ENCODE assay signal across 12 cellular contexts in genomic region chrX:71992711-71993110, GRCh38.
DNase-seq lines count a peak whose midpoint lies in the region; ATAC-seq, FAIRE-seq and TF ChIP-seq lines count a peak whose summit lies in the region.
"Had no signal": no experiment of that assay in that cellular context is flagged by ENCODE, and none has a peak within 500 bp of the region (broad histone marks: within the 10 kb centered on the region; RNA-seq: fewer than 3 reads in every experiment).

No MANE protein-coding gene starts in this region.

- H3K27ac Mint-ChIP-seq in activated CD4-positive, alpha-beta memory T cell treated with anti-CD3 and anti-CD28 coated beads, Interleukin-2, amount 10 ng/mL, durations not matched to agents 7 days and 5 days, result peak overlapping the region; percentile 83
- H3K27ac Mint-ChIP-seq in HFFc6, result no peak overlapping the region
- H3K27ac Mint-ChIP-seq: IgD-negative memory B cell, mesothelial cell of epicardium had no signal

- no peak overlapping the region for H4K91ac ChIP-seq in H1 (replicated peaks; ENCODE audit: insufficient read length, low read length)

- H4K5ac ChIP-seq in H1 (ENCODE audit: insufficient read length, low read depth, low read length), result no peak overlapping the region

- DNase-seq in activated CD4-positive, alpha-beta memory T cell treated with anti-CD3 and anti-CD28 coated beads, Interleukin-2, amount 10 ng/mL, durations not matched to agents 7 days and 5 days, result peak; percentile 70
- no peak for DNase-seq in H1 (ENCODE audit: low read depth in 1 of 2, low spot score in 2 of 2)
- DNase-seq in stimulated activated CD8-positive, alpha-beta memory T cell treated with anti-CD3 and anti-CD28 coated beads, Interleukin-4, amount 100 ng/mL, for 24 hours (ENCODE audit: low read depth), result peak; percentile 16
- DNase-seq in Karpas-422, result no peak
- DNase-seq in HFFc6, result no peak
- DNase-seq in ureter (ENCODE audit: low spot score), result no peak
- DNase-seq in hippocampal formation (lab: John Stamatoyannopoulos, UW), result no peak
- DNase-seq: heart right ventricle, NCI-H2171 had no signal

- H3K23me2 ChIP-seq in H1 (ENCODE audit: low read depth, low read length), result no peaks in the 10 kb centered on the region

- no peak overlapping the region for H3K4me2 ChIP-seq in H1 (ENCODE audit: insufficient read depth in 1 of 2, low read depth in 2 of 2, low read length in 2 of 2)
- H3K4me2 ChIP-seq in Karpas-422 (ENCODE audit: low read depth, low read length, poor library complexity, severe bottlenecking), result no peak overlapping the region

- H3K4me1 ChIP-seq in H1 (replicated peaks in 1 of 4; ENCODE audit: control insufficient read depth in 3 of 4, insufficient read depth in 4 of 4, low read length in 3 of 4), result peaks cover 4 to 16% (median 13%) of the 10 kb centered on the region in 4 experiments; a peak in 6 of 7 replicates
- H3K4me1 ChIP-seq in Karpas-422 (ENCODE audit: low read length), result no peaks in the 10 kb centered on the region

- no peak overlapping the region for H2BK5ac ChIP-seq in H1 (ENCODE audit: low read depth, low read length)

- TF ChIP-seq EP300 in H1 (IDR thresholded peaks at IDR 0.05; ENCODE audit: borderline replicate concordance in 1 of 2, low read depth in 2 of 2, low read length in 2 of 2), result no peak

- WGBS in H1 (ENCODE audit: extremely low coverage in 1 of 2, insufficient coverage in 1 of 2, insufficient read length in 1 of 2, insufficient replicate concordance in 2 of 2, low coverage in 1 of 2, low lambda C conversion rate in 2 of 2, missing lambda C conversion rate in 1 of 2), 2 experiments, result 87% methylated on average over 8 of the region's 8 CpGs; no CpG with 5 or more reads in 1 of the 2 experiments

- ATAC-seq in HG03175 (IDR thresholded peaks at IDR 0.05; ENCODE audit: unreplicated experiment), result peak; percentile 57
- ATAC-seq: heart right ventricle had no signal

- H2BK12ac ChIP-seq in H1 (ENCODE audit: low read depth, low read length), result 0 out of 2 replicates have a peak overlapping the region, but pooled peaks have one; percentile 50

- POLR2A ChIA-PET in activated CD4-positive, alpha-beta memory T cell treated with anti-CD3 and anti-CD28 coated beads, Interleukin-2, amount 10 ng/mL, durations not matched to agents 7 days and 5 days (lab: Charles Lee), result interaction anchor here (0.7 to 1.3 kb wide), 2 partner anchors 108 to 188 kb away, joined by 3 to 5 read pairs; partner anchors contain the start of gene PIN4
- POLR2A ChIA-PET in H1 (lab: Charles Lee; ENCODE audit: partially characterized antibody), result interaction anchor here (0.5 kb wide), 1 partner anchor 21 kb away, joined by 3 read pairs; no protein-coding TSS in a partner anchor

- peaks cover 3 to 13% of the 10 kb centered on the region in 2 experiments for H4K20me1 ChIP-seq in H1 (replicated peaks in 1 of 2; ENCODE audit: control insufficient read depth in 1 of 2, insufficient read depth in 2 of 2, low read length in 2 of 2)
- H4K20me1 ChIP-seq in Karpas-422 (ENCODE audit: insufficient read depth, low read depth, low read length), result no peaks in the 10 kb centered on the region

- H3K79me1 ChIP-seq in H1 (ENCODE audit: low read depth, low read length), result no peaks in the 10 kb centered on the region; the same call in 1 of the 2 replicates

- H3K56ac ChIP-seq in H1 (replicated peaks; ENCODE audit: insufficient read length, low read depth, low read length), result no peak overlapping the region

- H4K8ac ChIP-seq in H1 (ENCODE audit: extremely low read depth, insufficient read depth, low read length), result no peak overlapping the region

- no peak overlapping the region for H3K4ac ChIP-seq in H1 (replicated peaks; ENCODE audit: insufficient read length, low read depth, low read length)

- no peaks in the 10 kb centered on the region for H3K36me3 Mint-ChIP-seq in activated CD4-positive, alpha-beta memory T cell treated with anti-CD3 and anti-CD28 coated beads, Interleukin-2, amount 10 ng/mL, durations not matched to agents 7 days and 5 days (ENCODE audit: low read depth)
- H3K36me3 Mint-ChIP-seq in HFFc6 (ENCODE audit: low read depth), result no peaks in the 10 kb centered on the region
- H3K36me3 Mint-ChIP-seq: IgD-negative memory B cell, mesothelial cell of epicardium had no signal

- H3K9ac ChIP-seq in H1 (replicated peaks in 1 of 4; ENCODE audit: extremely low read depth in 1 of 4, low read depth in 3 of 4, low read length in 3 of 4) (no peak overlapping the region), Karpas-422 (ENCODE audit: low read length) (no peak overlapping the region)

- H3K27me3 Mint-ChIP-seq in activated CD4-positive, alpha-beta memory T cell treated with anti-CD3 and anti-CD28 coated beads, Interleukin-2, amount 10 ng/mL, durations not matched to agents 7 days and 5 days, result peaks cover 2% of the 10 kb centered on the region
- H3K27me3 Mint-ChIP-seq in HFFc6 (ENCODE audit: insufficient read depth), result peaks cover 12% of the 10 kb centered on the region

- TF ChIP-seq RAD21 in H1 (IDR thresholded peaks at IDR 0.05 in 1 of 2, conservative IDR thresholded peaks at IDR 0.05 in 1 of 2; ENCODE audit: low read depth in 2 of 2, low read length in 2 of 2), result no peak

- no peak overlapping the region for H3K4me3 ChIP-seq in H1 (ENCODE audit: extremely low read depth in 1 of 4, insufficient read depth in 2 of 4, low read depth in 3 of 4, low read length in 4 of 4)
- no peak overlapping the region for H3K4me3 ChIP-seq in Karpas-422 (ENCODE audit: low read length)
- H3K4me3 ChIP-seq: heart right ventricle had no signal

- peak overlapping the region; percentile 32; the same call in 1 of the 2 replicates for H2BK20ac ChIP-seq in H1 (ENCODE audit: low read length)

- peaks cover 23% of the 10 kb centered on the region for H3K4me1 Mint-ChIP-seq in activated CD4-positive, alpha-beta memory T cell treated with anti-CD3 and anti-CD28 coated beads, Interleukin-2, amount 10 ng/mL, durations not matched to agents 7 days and 5 days
- peaks cover 33% of the 10 kb centered on the region for H3K4me1 Mint-ChIP-seq in HFFc6 (ENCODE audit: low read depth)
- H3K4me1 Mint-ChIP-seq: IgD-negative memory B cell had no signal

- CTCF ChIA-PET in activated CD4-positive, alpha-beta memory T cell treated with anti-CD3 and anti-CD28 coated beads, Interleukin-2, amount 10 ng/mL, durations not matched to agents 7 days and 5 days (lab: Charles Lee), result no interaction called here
- CTCF ChIA-PET in H1 (lab: Charles Lee; ENCODE audit: partially characterized antibody), result interaction anchor here (1.0 to 1.1 kb wide), 2 partner anchors 39 to 81 kb away, joined by 3 read pairs; no protein-coding TSS in a partner anchor

- H3K36me3 ChIP-seq in H1 (ENCODE audit: control insufficient read depth in 2 of 4, insufficient read depth in 4 of 4, low read length in 3 of 4) (no peaks in the 10 kb centered on the region), Karpas-422 (ENCODE audit: insufficient read depth, low read length) (no peaks in the 10 kb centered on the region)
- H3K36me3 ChIP-seq: heart right ventricle had no signal

- H3K79me2 ChIP-seq in H1 (ENCODE audit: control insufficient read depth in 1 of 2, insufficient read depth in 2 of 2, low read length in 2 of 2) (peaks cover 0 to 7% of the 10 kb centered on the region in 2 experiments; a peak in 1 of 4 replicates), Karpas-422 (ENCODE audit: low read length) (no peaks in the 10 kb centered on the region)

- 0 out of 2 replicates have a peak overlapping the region, but pooled peaks have one; percentile 16 for H2BK15ac ChIP-seq in H1 (ENCODE audit: low read length)

- H3K9me3 Mint-ChIP-seq in activated CD4-positive, alpha-beta memory T cell treated with anti-CD3 and anti-CD28 coated beads, Interleukin-2, amount 10 ng/mL, durations not matched to agents 7 days and 5 days, result no peaks in the 10 kb centered on the region
- H3K9me3 Mint-ChIP-seq in HFFc6, result no peaks in the 10 kb centered on the region
- H3K9me3 Mint-ChIP-seq: IgD-negative memory B cell had no signal

- FAIRE-seq in H1 (lab: Jason Lieb, UNC), result no peak

- H3K9me3 ChIP-seq in H1 (ENCODE audit: insufficient read depth in 2 of 2, low read depth in 1 of 2, low read length in 1 of 2) (no peaks in the 10 kb centered on the region), Karpas-422 (ENCODE audit: low read length) (no peaks in the 10 kb centered on the region)
- H3K9me3 ChIP-seq: heart right ventricle had no signal

- H3K23ac ChIP-seq in H1 (ENCODE audit: insufficient read length), result no peak overlapping the region

- H2AFZ ChIP-seq in H1 (ENCODE audit: low read length) (no peak overlapping the region), Karpas-422 (ENCODE audit: low read length) (no peak overlapping the region)

- no peak for TF ChIP-seq POLR2A in H1 (IDR thresholded peaks at IDR 0.05; ENCODE audit: control extremely low read depth in 1 of 2, low read depth in 2 of 2, low read length in 2 of 2)

- H3K27ac ChIP-seq in H1 (ENCODE audit: low read depth, low read length), result no peak overlapping the region
- H3K27ac ChIP-seq in Karpas-422 (ENCODE audit: low read length), result no peak overlapping the region

- no peaks in the 10 kb centered on the region for H3K27me3 ChIP-seq in H1 (replicated peaks in 1 of 4; ENCODE audit: control insufficient read depth in 3 of 4, extremely low read depth in 1 of 4, insufficient read depth in 3 of 4, low read length in 3 of 4)
- H3K27me3 ChIP-seq in Karpas-422 (ENCODE audit: low read length), result no peaks in the 10 kb centered on the region

- H3K14ac ChIP-seq in H1 (ENCODE audit: insufficient read length), result no peak overlapping the region

- no peak for TF ChIP-seq CTCF in H1 (IDR thresholded peaks at IDR 0.05; ENCODE audit: control extremely low read depth in 1 of 3, insufficient read depth in 1 of 3, low read depth in 1 of 3, low read length in 3 of 3)
- no peak for TF ChIP-seq CTCF in HFFc6 (IDR thresholded peaks at IDR 0.05)

- no peak overlapping the region for H2BK120ac ChIP-seq in H1 (replicated peaks; ENCODE audit: low read depth, low read length)

- H3K4me3 Mint-ChIP-seq in activated CD4-positive, alpha-beta memory T cell treated with anti-CD3 and anti-CD28 coated beads, Interleukin-2, amount 10 ng/mL, durations not matched to agents 7 days and 5 days, result no peak overlapping the region
- no peak overlapping the region for H3K4me3 Mint-ChIP-seq in HFFc6
- H3K4me3 Mint-ChIP-seq: IgD-negative memory B cell, mesothelial cell of epicardium had no signal

- H3K18ac ChIP-seq in H1 (ENCODE audit: extremely low read depth, low read length), result no peak overlapping the region

- H2AK5ac ChIP-seq in H1 (ENCODE audit: low read depth, low read length), result peak overlapping the region; percentile 90; the same call in 1 of the 2 replicates

- H3K9me2 ChIP-seq in Karpas-422 (replicated peaks; ENCODE audit: insufficient read depth, low read length), result no peaks in the 10 kb centered on the region

TF ChIP-seq in H1, 55 proteins besides CTCF, POLR2A, EP300 and RAD21 (continues in another document):
- TF ChIP-seq SP1 (IDR thresholded peaks at IDR 0.05; ENCODE audit: low read depth, low read length) (no peak), KDM1A (IDR thresholded peaks at IDR 0.05; ENCODE audit: borderline replicate concordance, low read length) (no peak), SP2 (IDR thresholded peaks at IDR 0.05; ENCODE audit: low read length) (no peak), SAP30 (IDR thresholded peaks at IDR 0.05; ENCODE audit: insufficient read depth, insufficient replicate concordance, low read length) (no peak), EGR1 (IDR thresholded peaks at IDR 0.05; ENCODE audit: borderline replicate concordance, low read depth, low read length) (no peak), CHD2 (IDR thresholded peaks at IDR 0.05; ENCODE audit: low read length) (no peak)

Comparison
In these comparisons a context has a peak if more than half of its experiments do, and no peak if none do; other contexts are left out.
1. DNase-seq: peak in activated CD4-positive, alpha-beta memory T cell treated with anti-CD3 and anti-CD28 coated beads, Interleukin-2, amount 10 ng/mL, durations not matched to agents 7 days and 5 days (single experiment) and stimulated activated CD8-positive, alpha-beta memory T cell treated with anti-CD3 and anti-CD28 coated beads, Interleukin-4, amount 100 ng/mL, for 24 hours (single experiment); none in H1 (0 of 2), Karpas-422 (single experiment), HFFc6 (single experiment), ureter (single experiment) and hippocampal formation (0 of 2).